ENCODE assay signal across 12 cellular contexts in the genomic region with DNA sequence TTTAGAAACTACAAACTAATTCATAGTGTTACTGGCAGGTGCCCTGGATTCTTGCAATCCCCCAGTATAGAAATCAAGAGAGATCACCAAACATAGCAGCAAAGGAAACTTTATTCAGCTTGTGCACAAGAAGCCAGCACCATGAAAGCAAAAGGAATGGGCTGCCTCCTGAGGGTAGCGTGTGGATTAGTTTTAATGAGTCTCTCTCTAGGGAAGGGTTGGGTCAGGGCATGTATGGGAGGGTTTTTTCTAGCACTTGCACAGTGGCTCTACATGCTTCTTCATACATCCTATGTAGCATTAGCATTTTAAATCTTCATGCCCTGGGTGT. TPM values are rescaled to one million over a fixed set of nuclear protein-coding genes. Genes with fewer than 3 reads are reported as not detected.
DNase-seq lines count a peak whose midpoint lies in the region; ATAC-seq and TF ChIP-seq lines count a peak whose summit lies in the region.
"Had no signal": no experiment of that assay in that cellular context is flagged by ENCODE, and none has a peak within 500 bp of the region (broad histone marks: within the 10 kb centered on the region; RNA-seq: fewer than 3 reads in every experiment).

No MANE protein-coding gene starts in this region.

- WGBS in adrenal gland, 4 donors: 70 to 90% (median 78%) methylated on average over 1 of the region's 1 CpG

- H3K27ac ChIP-seq in CD8-positive, alpha-beta T cell (ENCODE audit: low read depth, low read length): peak overlapping the region; percentile 51
- H3K27ac ChIP-seq in HL-60 (replicated peaks) (peak overlapping the region; percentile 74), adrenal gland (no peak overlapping the region)
- H3K27ac ChIP-seq in naive thymus-derived CD4-positive, alpha-beta T cell (ENCODE audit: low read depth, low read length): peak overlapping the region; percentile 77

- POLR2A ChIA-PET in CD8-positive, alpha-beta T cell (lab: Charles Lee): interaction anchor here (0.6 to 2.1 kb wide), 13 partner anchors 10 to 173 kb away, joined by 3 to 17 read pairs (median 5); partner anchors contain the start of genes CDC42SE2 and HINT1
- POLR2A ChIA-PET in activated CD8-positive, alpha-beta T cell treated with anti-CD3 and anti-CD28 coated beads, Interleukin-2, amount 10 ng/mL, durations not matched to agents 7 days and 5 days (lab: Charles Lee): interaction anchor here (0.9 to 5.9 kb wide), 16 partner anchors 10 to 173 kb away, joined by 3 to 87 read pairs (median 6); partner anchors contain the start of genes CDC42SE2, HINT1 and LYRM7
- POLR2A ChIA-PET in naive thymus-derived CD4-positive, alpha-beta T cell (lab: Charles Lee): interaction anchor here (0.6 to 3.9 kb wide), 18 partner anchors 8 to 201 kb away, joined by 3 to 37 read pairs (median 4); partner anchors contain the start of genes CDC42SE2 and HINT1

- peak overlapping the region; percentile 97 for H3K27ac Mint-ChIP-seq in CD8-positive, alpha-beta T cell
- peak overlapping the region; percentile 97 for H3K27ac Mint-ChIP-seq in activated CD8-positive, alpha-beta T cell treated with anti-CD3 and anti-CD28 coated beads, Interleukin-2, amount 10 ng/mL, durations not matched to agents 7 days and 5 days
- H3K27ac Mint-ChIP-seq in naive thymus-derived CD4-positive, alpha-beta T cell: peak overlapping the region; percentile 91 to 98 (median 96)

- H3K9me3 Mint-ChIP-seq in CD8-positive, alpha-beta T cell: peaks cover 3% of the 10 kb centered on the region
- no peaks in the 10 kb centered on the region for H3K9me3 Mint-ChIP-seq in activated CD8-positive, alpha-beta T cell treated with anti-CD3 and anti-CD28 coated beads, Interleukin-2, amount 10 ng/mL, durations not matched to agents 7 days and 5 days (ENCODE audit: insufficient read depth)
- peaks cover 0 to 6% (median 0%) of the 10 kb centered on the region in 11 donors for H3K9me3 Mint-ChIP-seq in naive thymus-derived CD4-positive, alpha-beta T cell

- peaks cover 57% of the 10 kb centered on the region for H3K4me1 ChIP-seq in CD8-positive, alpha-beta T cell (ENCODE audit: insufficient read depth, low read length)
- peaks cover 15 to 33% of the 10 kb centered on the region in 2 donors for H3K4me1 ChIP-seq in naive thymus-derived CD4-positive, alpha-beta T cell (ENCODE audit: control insufficient read depth in 2 of 2, insufficient read depth in 2 of 2, low read length in 2 of 2)
- no peaks in the 10 kb centered on the region for H3K4me1 ChIP-seq in adrenal gland (replicated peaks in 1 of 2)

- DNase-seq in CD8-positive, alpha-beta T cell: no peak
- DNase-seq in HL-60 (ENCODE audit: low read depth in 1 of 2, low spot score in 1 of 2) (no peak), adrenal gland (no peak)
- no peak for DNase-seq in activated CD8-positive, alpha-beta T cell treated with anti-CD3 and anti-CD28 coated beads, Interleukin-2, amount 10 ng/mL, durations not matched to agents 7 days and 5 days
- no peak for DNase-seq in naive thymus-derived CD4-positive, alpha-beta T cell
- no peak for DNase-seq in stimulated activated CD4-positive, alpha-beta T cell treated with anti-CD3 and anti-CD28 coated beads, Interleukin-2, amount 100 ng/mL, for 48 hours
- DNase-seq: foreskin melanocyte, NCI-H774, nucleus accumbens, Right ventricle myocardium superior, stomach had no signal

- H3K36me3 ChIP-seq in CD8-positive, alpha-beta T cell (ENCODE audit: insufficient read depth, low read length): no peaks in the 10 kb centered on the region
- H3K36me3 ChIP-seq in naive thymus-derived CD4-positive, alpha-beta T cell (ENCODE audit: control insufficient read depth in 2 of 3, insufficient read depth in 3 of 3, low read length in 3 of 3): peaks cover 0 to 4% (median 0%) of the 10 kb centered on the region in 3 experiments
- H3K36me3 ChIP-seq in adrenal gland (replicated peaks in 1 of 2): no peaks in the 10 kb centered on the region
- H3K36me3 ChIP-seq: stomach had no signal

- peaks cover 2% of the 10 kb centered on the region for H3K36me3 Mint-ChIP-seq in CD8-positive, alpha-beta T cell
- H3K36me3 Mint-ChIP-seq in activated CD8-positive, alpha-beta T cell treated with anti-CD3 and anti-CD28 coated beads, Interleukin-2, amount 10 ng/mL, durations not matched to agents 7 days and 5 days (ENCODE audit: low read depth): peaks cover 13% of the 10 kb centered on the region
- H3K36me3 Mint-ChIP-seq in naive thymus-derived CD4-positive, alpha-beta T cell: peaks cover 0 to 13% (median 0%) of the 10 kb centered on the region in 5 donors

- ATAC-seq in CD8-positive, alpha-beta T cell: no peak
- no peak for ATAC-seq in activated CD8-positive, alpha-beta T cell treated with anti-CD3 and anti-CD28 coated beads, Interleukin-2, amount 10 ng/mL, durations not matched to agents 7 days and 5 days
- no peak for ATAC-seq in naive thymus-derived CD4-positive, alpha-beta T cell
- no peak for ATAC-seq in GM21529 (IDR thresholded peaks at IDR 0.05; ENCODE audit: unreplicated experiment)

- CTCF ChIA-PET in CD8-positive, alpha-beta T cell (lab: Charles Lee): interaction anchor here (0.7 to 1.3 kb wide), 3 partner anchors 42 to 173 kb away, joined by 3 to 5 read pairs (median 5); no protein-coding TSS in a partner anchor
- CTCF ChIA-PET in activated CD8-positive, alpha-beta T cell treated with anti-CD3 and anti-CD28 coated beads, Interleukin-2, amount 10 ng/mL, durations not matched to agents 7 days and 5 days (lab: Charles Lee): interaction anchor here (0.8 to 1.7 kb wide), 11 partner anchors 11 to 207 kb away, joined by 3 to 7 read pairs (median 4); partner anchors contain the start of gene CDC42SE2
- CTCF ChIA-PET in naive thymus-derived CD4-positive, alpha-beta T cell (lab: Charles Lee): interaction anchor here (0.6 to 1.7 kb wide), 10 partner anchors 12 to 147 kb away, joined by 3 to 7 read pairs (median 4); partner anchors contain the start of gene CDC42SE2

- H3K27me3 ChIP-seq in CD8-positive, alpha-beta T cell (ENCODE audit: insufficient read depth, low read length): no peaks in the 10 kb centered on the region
- H3K27me3 ChIP-seq in HL-60 (ENCODE audit: insufficient read depth, poor library complexity, severe bottlenecking) (no peaks in the 10 kb centered on the region), adrenal gland (no peaks in the 10 kb centered on the region)
- no peaks in the 10 kb centered on the region for H3K27me3 ChIP-seq in naive thymus-derived CD4-positive, alpha-beta T cell (ENCODE audit: control insufficient read depth in 2 of 2, insufficient read depth in 2 of 2, low read length in 2 of 2)
- H3K27me3 ChIP-seq: stomach had no signal

- TF ChIP-seq CTCF in CD8-positive, alpha-beta T cell (IDR thresholded peaks at IDR 0.05): no peak
- TF ChIP-seq CTCF in HL-60 (IDR thresholded peaks at IDR 0.05; ENCODE audit: insufficient read depth, low read length): no peak
- no peak for TF ChIP-seq CTCF in adrenal gland (IDR thresholded peaks at IDR 0.05)

- H3K27me3 Mint-ChIP-seq in CD8-positive, alpha-beta T cell (ENCODE audit: low read depth): no peaks in the 10 kb centered on the region
- H3K27me3 Mint-ChIP-seq in activated CD8-positive, alpha-beta T cell treated with anti-CD3 and anti-CD28 coated beads, Interleukin-2, amount 10 ng/mL, durations not matched to agents 7 days and 5 days (ENCODE audit: low read depth): no peaks in the 10 kb centered on the region
- H3K27me3 Mint-ChIP-seq in naive thymus-derived CD4-positive, alpha-beta T cell: no peaks in the 10 kb centered on the region

- H3K4me3 ChIP-seq in CD8-positive, alpha-beta T cell (ENCODE audit: low read depth, low read length): peak overlapping the region; percentile 2
- H3K4me3 ChIP-seq in HL-60 (replicated peaks; ENCODE audit: insufficient read depth, low read length): no peak overlapping the region
- H3K4me3 ChIP-seq in naive thymus-derived CD4-positive, alpha-beta T cell (ENCODE audit: low read length): peak overlapping the region; percentile 15
- H3K4me3 ChIP-seq in adrenal gland: no peak overlapping the region
- H3K4me3 ChIP-seq: stomach had no signal

- peak overlapping the region; percentile 72 for H3K4me3 Mint-ChIP-seq in CD8-positive, alpha-beta T cell
- peak overlapping the region; percentile 75 for H3K4me3 Mint-ChIP-seq in activated CD8-positive, alpha-beta T cell treated with anti-CD3 and anti-CD28 coated beads, Interleukin-2, amount 10 ng/mL, durations not matched to agents 7 days and 5 days
- peak overlapping the region; percentile 72 to 90 (median 80) for H3K4me3 Mint-ChIP-seq in naive thymus-derived CD4-positive, alpha-beta T cell

- intact Hi-C loops in CD8-positive, alpha-beta T cell (cut with DNase I, micrococcal nuclease): loop anchor here (1.0 to 2.0 kb wide), 5 partner anchors 38 to 173 kb away; partner anchors contain the start of genes LYRM7 (in 2 of the 2) and CDC42SE2 (in 1 of the 2)
- intact Hi-C loops in naive thymus-derived CD4-positive, alpha-beta T cell (cut with micrococcal nuclease): loop anchor here (1.0 to 2.0 kb wide), 10 partner anchors 9 to 173 kb away; partner anchors contain the start of gene LYRM7 (in 2 of the 2)
- intact Hi-C loops in adrenal gland (cut with DNase I): no loop called here

- TF ChIP-seq POLR2A in adrenal gland (IDR thresholded peaks at IDR 0.05): no peak

- H3K4me1 Mint-ChIP-seq in CD8-positive, alpha-beta T cell (ENCODE audit: low read depth): peaks cover 56% of the 10 kb centered on the region
- peaks cover 51% of the 10 kb centered on the region for H3K4me1 Mint-ChIP-seq in activated CD8-positive, alpha-beta T cell treated with anti-CD3 and anti-CD28 coated beads, Interleukin-2, amount 10 ng/mL, durations not matched to agents 7 days and 5 days (ENCODE audit: low read depth)
- peaks cover 39 to 70% (median 57%) of the 10 kb centered on the region in 7 donors for H3K4me1 Mint-ChIP-seq in naive thymus-derived CD4-positive, alpha-beta T cell

- H3K9me3 ChIP-seq in CD8-positive, alpha-beta T cell (ENCODE audit: low read length): no peaks in the 10 kb centered on the region
- no peaks in the 10 kb centered on the region for H3K9me3 ChIP-seq in naive thymus-derived CD4-positive, alpha-beta T cell (ENCODE audit: control insufficient read depth in 2 of 3, low read length in 3 of 3)
- no peaks in the 10 kb centered on the region for H3K9me3 ChIP-seq in adrenal gland (replicated peaks in 1 of 3)
- H3K9me3 ChIP-seq: stomach had no signal

RNA-seq across cellular contexts. Expression of gene LYRM7, which starts 38.4 kb away (rescaled TPM):
- total RNA-seq in CD8-positive, alpha-beta T cell: 1 to 10 TPM; 8.7 to 8.9 TPM
- 10 to 100 TPM; 16.3 to 17.8 TPM for total RNA-seq in activated CD8-positive, alpha-beta T cell treated with anti-CD3 and anti-CD28 coated beads, Interleukin-2, amount 10 ng/mL, durations not matched to agents 7 days and 5 days
- total RNA-seq in naive thymus-derived CD4-positive, alpha-beta T cell: 10 to 100 TPM in 4 of 5 experiments, 1 to 10 TPM in 1; 8.2 to 18.8 (median 16.3) TPM
- 10 to 100 TPM in 1 of 2 donors, 1 to 10 TPM in 1; 3.6 to 11.8 TPM for polyA plus RNA-seq in naive thymus-derived CD4-positive, alpha-beta T cell
- 10 to 100 TPM in 5 of 8 donors, 1 to 10 TPM in 3; 3.0 to 14.5 (median 10.6) TPM for total RNA-seq in adrenal gland
- 10 to 100 TPM in 1 of 3 donors, 1 to 10 TPM in 2; 2.0 to 14.5 (median 3.1) TPM for polyA plus RNA-seq in adrenal gland

RNA-seq across cellular contexts. Expression of gene HINT1, which starts 44.1 kb away (rescaled TPM):
- total RNA-seq in CD8-positive, alpha-beta T cell: 100 to 1,000 TPM; 243 to 252 TPM
- total RNA-seq in activated CD8-positive, alpha-beta T cell treated with anti-CD3 and anti-CD28 coated beads, Interleukin-2, amount 10 ng/mL, durations not matched to agents 7 days and 5 days: 100 to 1,000 TPM; 232 to 246 TPM
- total RNA-seq in naive thymus-derived CD4-positive, alpha-beta T cell: 100 to 1,000 TPM; 172 to 319 (median 233) TPM
- 100 to 1,000 TPM; 336 to 376 TPM for polyA plus RNA-seq in naive thymus-derived CD4-positive, alpha-beta T cell
- total RNA-seq in adrenal gland: 100 to 1,000 TPM in 7 of 8 donors, 10 to 100 TPM in 1; 94.2 to 253 (median 184) TPM
- 100 to 1,000 TPM; 109 to 227 (median 138) TPM for polyA plus RNA-seq in adrenal gland

RNA-seq across cellular contexts. Expression of gene CDC42SE2, which starts 54.7 kb away (rescaled TPM):
- total RNA-seq in CD8-positive, alpha-beta T cell: 100 to 1,000 TPM; 340 to 348 TPM
- total RNA-seq in activated CD8-positive, alpha-beta T cell treated with anti-CD3 and anti-CD28 coated beads, Interleukin-2, amount 10 ng/mL, durations not matched to agents 7 days and 5 days: 100 to 1,000 TPM; 115 to 126 TPM
- 100 to 1,000 TPM; 143 to 265 (median 215) TPM for total RNA-seq in naive thymus-derived CD4-positive, alpha-beta T cell
- 100 to 1,000 TPM; 348 to 482 TPM for polyA plus RNA-seq in naive thymus-derived CD4-positive, alpha-beta T cell
- total RNA-seq in adrenal gland: 10 to 100 TPM; 16.4 to 26.7 (median 19.2) TPM
- polyA plus RNA-seq in adrenal gland: 10 to 100 TPM in 1 of 3 donors, 1 to 10 TPM in 2; 5.1 to 21.4 (median 8.2) TPM

Comparison
In these comparisons a context has a peak if more than half of its experiments do, and no peak if none do; other contexts are left out.
1. H3K27ac ChIP-seq: peak in CD8-positive, alpha-beta T cell (single experiment), HL-60 (single experiment) and naive thymus-derived CD4-positive, alpha-beta T cell (single experiment); none in adrenal gland (0 of 5).
2. H3K4me3 ChIP-seq: peak in CD8-positive, alpha-beta T cell (single experiment) and naive thymus-derived CD4-positive, alpha-beta T cell (single experiment); none in HL-60 (single experiment) and adrenal gland (0 of 4).
3. RNA of gene CDC42SE2, which starts 54.7 kb away (total RNA-seq): 340 to 348 TPM in CD8-positive, alpha-beta T cell, 143 to 265 TPM in naive thymus-derived CD4-positive, alpha-beta T cell and 115 to 126 TPM in activated CD8-positive, alpha-beta T cell treated with anti-CD3 and anti-CD28 coated beads, Interleukin-2, amount 10 ng/mL, durations not matched to agents 7 days and 5 days; 16.4 to 26.7 TPM in adrenal gland; every median in the first group is over 4 times any median in the second.
4. intact Hi-C loops: an anchor here in CD8-positive, alpha-beta T cell (1.0 to 2.0 kb wide) and naive thymus-derived CD4-positive, alpha-beta T cell (1.0 to 2.0 kb wide); none called in adrenal gland.
5. Peak in every context shown above with its lines, with median percentiles within 50 percentile points of each other: H3K27ac Mint-ChIP-seq and H3K4me3 Mint-ChIP-seq.